11 cellular contexts compared by ENCODE assay signal in the genomic region with DNA sequence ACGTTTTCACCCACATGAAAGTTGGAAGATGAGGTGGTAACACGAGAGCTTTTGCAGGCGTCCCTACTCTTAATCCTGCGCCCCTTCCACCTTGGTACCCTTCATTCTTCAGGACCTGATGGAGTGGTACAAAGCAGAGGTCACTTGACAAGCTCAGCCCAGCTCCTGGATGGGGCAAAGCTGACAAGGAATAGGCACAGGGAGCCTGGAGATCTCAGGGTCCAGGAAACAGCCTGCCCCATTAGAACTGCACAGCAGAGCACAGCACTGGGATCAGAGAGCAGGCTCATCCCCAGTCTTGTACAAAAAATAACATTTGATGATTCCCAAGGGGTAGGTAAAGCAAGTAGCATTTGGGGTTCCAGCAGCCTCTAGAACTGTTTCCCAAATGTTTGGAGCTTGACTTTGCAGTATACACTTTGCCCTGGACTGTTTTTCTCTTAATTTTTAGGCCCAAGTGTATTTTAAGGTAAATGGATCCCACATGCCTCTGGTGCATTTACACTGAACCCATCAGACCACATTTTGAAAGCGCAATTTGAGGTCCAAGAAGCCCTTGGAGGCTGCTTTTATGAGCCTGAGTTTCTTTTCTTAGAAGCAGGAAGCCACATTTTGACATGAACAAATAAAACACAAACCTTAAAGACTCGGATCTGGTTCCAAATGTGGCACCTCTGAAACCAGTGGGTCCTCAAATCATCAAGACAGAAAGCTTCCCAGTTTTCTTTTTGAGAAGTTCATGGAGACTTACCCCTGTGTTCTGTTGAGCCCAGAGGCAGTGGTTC. TPM values are rescaled to one million over a fixed set of nuclear protein-coding genes. Genes with fewer than 3 reads are reported as not detected.
DNase-seq lines count a peak whose midpoint lies in the region; ATAC-seq and TF ChIP-seq lines count a peak whose summit lies in the region.
"Had no signal": no experiment of that assay in that cellular context is flagged by ENCODE, and none has a peak within 500 bp of the region (broad histone marks: within the 10 kb centered on the region; RNA-seq: fewer than 3 reads in every experiment).

No MANE protein-coding gene starts in this region.

- peaks cover 4% of the 10 kb centered on the region for H3K36me3 ChIP-seq in CD4-positive, CD25-positive, alpha-beta regulatory T cell (ENCODE audit: control insufficient read depth, insufficient read depth, low read length)
- no peaks in the 10 kb centered on the region for H3K36me3 ChIP-seq in DOHH2 (ENCODE audit: control insufficient read depth, low read length)
- H3K36me3 ChIP-seq: uterus had no signal

- H3K27ac ChIP-seq in CD4-positive, CD25-positive, alpha-beta regulatory T cell (ENCODE audit: insufficient read depth, low read length, poor library complexity, severe bottlenecking) = peak overlapping the region; percentile 92
- H3K27ac ChIP-seq in DOHH2 (ENCODE audit: low read depth, low read length) = no peak overlapping the region
- H3K27ac ChIP-seq: gastroesophageal sphincter, parathyroid adenoma had no signal

- no peak for TF ChIP-seq CTCF in DOHH2 (IDR thresholded peaks at IDR 0.05; ENCODE audit: low read depth, low read length, poor library complexity, severe bottlenecking)

- H3K4me2 ChIP-seq in DOHH2 (ENCODE audit: low read length) = peak overlapping the region; percentile 20; the same call in 1 of the 2 replicates

- H3K4me3 Mint-ChIP-seq in CD4-positive, CD25-positive, alpha-beta regulatory T cell = peak overlapping the region; percentile 88 to 94 (median 94)
- peak overlapping the region; percentile 89 for H3K4me3 Mint-ChIP-seq in activated T-helper 2 cell treated with anti-CD3 and anti-CD28 coated beads, Interferon-gamma antibody, Interleukin-2, Interleukin-4, amounts not matched to agents 10 μg/mL and 5 μg/mL and 100 μg/mL, durations not matched to agents 14 hours and 24 hours and 36 hours (ENCODE audit: low read depth)
- peak overlapping the region; percentile 93 for H3K4me3 Mint-ChIP-seq in natural killer cell treated with Interleukin-12 subunit alpha and Interleukin-12 subunit beta and Interleukin-15 and Interleukin-18, amount 100 ng/mL, for 72 hours

- H3K36me3 Mint-ChIP-seq in CD4-positive, CD25-positive, alpha-beta regulatory T cell = peaks cover 25% of the 10 kb centered on the region
- H3K36me3 Mint-ChIP-seq in activated T-helper 2 cell treated with anti-CD3 and anti-CD28 coated beads, Interferon-gamma antibody, Interleukin-2, Interleukin-4, amounts not matched to agents 10 μg/mL and 5 μg/mL and 100 μg/mL, durations not matched to agents 14 hours and 24 hours and 36 hours (ENCODE audit: low read depth) = peaks cover 12% of the 10 kb centered on the region
- no peaks in the 10 kb centered on the region for H3K36me3 Mint-ChIP-seq in natural killer cell treated with Interleukin-12 subunit alpha and Interleukin-12 subunit beta and Interleukin-15 and Interleukin-18, amount 100 ng/mL, for 72 hours

- H3K27ac Mint-ChIP-seq in CD4-positive, CD25-positive, alpha-beta regulatory T cell = peak overlapping the region; percentile 97 to 100 (median 98)
- H3K27ac Mint-ChIP-seq in activated T-helper 2 cell treated with anti-CD3 and anti-CD28 coated beads, Interferon-gamma antibody, Interleukin-2, Interleukin-4, amounts not matched to agents 10 μg/mL and 5 μg/mL and 100 μg/mL, durations not matched to agents 14 hours and 24 hours and 36 hours = peak overlapping the region; percentile 95
- H3K27ac Mint-ChIP-seq in natural killer cell treated with Interleukin-12 subunit alpha and Interleukin-12 subunit beta and Interleukin-15 and Interleukin-18, amount 100 ng/mL, for 72 hours = peak overlapping the region; percentile 79 to 89

- peak in 1 of 3 donors; percentile 66 for DNase-seq in CD4-positive, CD25-positive, alpha-beta regulatory T cell
- no peak for DNase-seq in activated T-helper 2 cell treated with anti-CD3 and anti-CD28 coated beads, Interferon-gamma antibody, Interleukin-2, Interleukin-4, amounts not matched to agents 10 μg/mL and 5 μg/mL and 100 μg/mL, durations not matched to agents 14 hours and 24 hours and 36 hours (ENCODE audit: low spot score)
- DNase-seq in natural killer cell treated with Interleukin-12 subunit alpha and Interleukin-12 subunit beta and Interleukin-15 and Interleukin-18, amount 100 ng/mL, for 72 hours (ENCODE audit: low spot score) = no peak
- DNase-seq in LoVo (ENCODE audit: low spot score) = no peak
- no peak for DNase-seq in SIG-M5 (lab: John Stamatoyannopoulos, UW)
- no peak for DNase-seq in NCI-H2196 (lab: John Stamatoyannopoulos, UW; ENCODE audit: unreplicated experiment)
- DNase-seq: midbrain, uterus had no signal

- ATAC-seq in CD4-positive, CD25-positive, alpha-beta regulatory T cell (ENCODE audit: low read depth in 2 of 2) = no peak
- peak; percentile 17 to 25 for ATAC-seq in natural killer cell treated with Interleukin-12 subunit alpha and Interleukin-12 subunit beta and Interleukin-15 and Interleukin-18, amount 100 ng/mL, for 72 hours
- ATAC-seq: gastroesophageal sphincter had no signal

- H3K4me1 Mint-ChIP-seq in CD4-positive, CD25-positive, alpha-beta regulatory T cell = peaks cover 24 to 93% (median 64%) of the 10 kb centered on the region in 4 donors
- H3K4me1 Mint-ChIP-seq in activated T-helper 2 cell treated with anti-CD3 and anti-CD28 coated beads, Interferon-gamma antibody, Interleukin-2, Interleukin-4, amounts not matched to agents 10 μg/mL and 5 μg/mL and 100 μg/mL, durations not matched to agents 14 hours and 24 hours and 36 hours (ENCODE audit: low read depth) = peaks cover 84% of the 10 kb centered on the region
- H3K4me1 Mint-ChIP-seq in natural killer cell treated with Interleukin-12 subunit alpha and Interleukin-12 subunit beta and Interleukin-15 and Interleukin-18, amount 100 ng/mL, for 72 hours (ENCODE audit: low read depth in 2 of 2) = peaks cover 56 to 71% of the 10 kb centered on the region in 2 donors

- H3K4me3 ChIP-seq in CD4-positive, CD25-positive, alpha-beta regulatory T cell (ENCODE audit: low read depth, low read length) = peak overlapping the region; percentile 91
- no peak overlapping the region for H3K4me3 ChIP-seq in DOHH2 (ENCODE audit: low read length)
- H3K4me3 ChIP-seq: uterus had no signal

- H3K9me3 ChIP-seq in CD4-positive, CD25-positive, alpha-beta regulatory T cell (ENCODE audit: control insufficient read depth in 2 of 2, low read length in 2 of 2) = no peaks in the 10 kb centered on the region
- no peaks in the 10 kb centered on the region for H3K9me3 ChIP-seq in DOHH2 (ENCODE audit: control insufficient read depth, insufficient read depth, low read length)
- H3K9me3 ChIP-seq: uterus had no signal

- no peaks in the 10 kb centered on the region for H3K79me2 ChIP-seq in DOHH2 (ENCODE audit: control insufficient read depth, low read length)
- H3K79me2 ChIP-seq: parathyroid adenoma had no signal

- intact Hi-C loops in activated T-helper 2 cell treated with anti-CD3 and anti-CD28 coated beads, Interferon-gamma antibody, Interleukin-2, Interleukin-4, amounts not matched to agents 10 μg/mL and 5 μg/mL and 100 μg/mL, durations not matched to agents 14 hours and 24 hours and 36 hours (cut with micrococcal nuclease) = loop anchor here (2.0 to 10.0 kb wide), 2 partner anchors 174 to 452 kb away; a partner anchor contains a TSS

- no peaks in the 10 kb centered on the region for H3K27me3 ChIP-seq in CD4-positive, CD25-positive, alpha-beta regulatory T cell (ENCODE audit: control insufficient read depth, insufficient read depth, low read length)
- H3K27me3 ChIP-seq in DOHH2 (ENCODE audit: control insufficient read depth, low read length) = no peaks in the 10 kb centered on the region
- H3K27me3 ChIP-seq: gastroesophageal sphincter, uterus had no signal

- H3K9me3 Mint-ChIP-seq in CD4-positive, CD25-positive, alpha-beta regulatory T cell = no peaks in the 10 kb centered on the region
- no peaks in the 10 kb centered on the region for H3K9me3 Mint-ChIP-seq in activated T-helper 2 cell treated with anti-CD3 and anti-CD28 coated beads, Interferon-gamma antibody, Interleukin-2, Interleukin-4, amounts not matched to agents 10 μg/mL and 5 μg/mL and 100 μg/mL, durations not matched to agents 14 hours and 24 hours and 36 hours
- no peaks in the 10 kb centered on the region for H3K9me3 Mint-ChIP-seq in natural killer cell treated with Interleukin-12 subunit alpha and Interleukin-12 subunit beta and Interleukin-15 and Interleukin-18, amount 100 ng/mL, for 72 hours

- H3K4me1 ChIP-seq in CD4-positive, CD25-positive, alpha-beta regulatory T cell (ENCODE audit: control insufficient read depth, insufficient read depth, low read length, poor library complexity, severe bottlenecking) = peaks cover 92% of the 10 kb centered on the region
- H3K4me1 ChIP-seq in DOHH2 (ENCODE audit: control insufficient read depth, low read length) = peaks cover 37% of the 10 kb centered on the region
- H3K4me1 ChIP-seq: parathyroid adenoma, uterus had no signal

- no peaks in the 10 kb centered on the region for H3F3A ChIP-seq in DOHH2 (ENCODE audit: control insufficient read depth, insufficient read depth)

- no peaks in the 10 kb centered on the region for H4K20me1 ChIP-seq in DOHH2 (ENCODE audit: control insufficient read depth, insufficient read depth, low read depth, low read length)

- no peaks in the 10 kb centered on the region for H3K27me3 Mint-ChIP-seq in CD4-positive, CD25-positive, alpha-beta regulatory T cell
- no peaks in the 10 kb centered on the region for H3K27me3 Mint-ChIP-seq in activated T-helper 2 cell treated with anti-CD3 and anti-CD28 coated beads, Interferon-gamma antibody, Interleukin-2, Interleukin-4, amounts not matched to agents 10 μg/mL and 5 μg/mL and 100 μg/mL, durations not matched to agents 14 hours and 24 hours and 36 hours (ENCODE audit: low read depth)
- H3K27me3 Mint-ChIP-seq in natural killer cell treated with Interleukin-12 subunit alpha and Interleukin-12 subunit beta and Interleukin-15 and Interleukin-18, amount 100 ng/mL, for 72 hours = no peaks in the 10 kb centered on the region

- H3K9me2 ChIP-seq in DOHH2 (replicated peaks; ENCODE audit: control insufficient read depth, low read length) = no peaks in the 10 kb centered on the region

RNA-seq across cellular contexts. Expression of a gene that starts 0.6 kb away (rescaled TPM):
- 138 TPM for total RNA-seq in CD4-positive, CD25-positive, alpha-beta regulatory T cell
- 100 to 1,000 TPM in 1 of 4 donors, 10 to 100 TPM in 3; 68.8 to 113 (median 93.1) TPM for polyA plus RNA-seq in CD4-positive, CD25-positive, alpha-beta regulatory T cell
- 16.1 and 19.9 TPM in 2 replicates for total RNA-seq in activated T-helper 2 cell treated with anti-CD3 and anti-CD28 coated beads, Interferon-gamma antibody, Interleukin-2, Interleukin-4, amounts not matched to agents 10 μg/mL and 5 μg/mL and 100 μg/mL, durations not matched to agents 14 hours and 24 hours and 36 hours
- 10 to 100 TPM in 1 of 2 donors, 1 to 10 TPM in 1; 6.9 to 12.0 TPM for total RNA-seq in natural killer cell treated with Interleukin-12 subunit alpha and Interleukin-12 subunit beta and Interleukin-15 and Interleukin-18, amount 100 ng/mL, for 72 hours

Comparison
In these comparisons a context has a peak if more than half of its experiments do, and no peak if none do; other contexts are left out.
1. ATAC-seq: peak in natural killer cell treated with Interleukin-12 subunit alpha and Interleukin-12 subunit beta and Interleukin-15 and Interleukin-18, amount 100 ng/mL, for 72 hours (2 of 2); none in CD4-positive, CD25-positive, alpha-beta regulatory T cell (0 of 2).
2. Peak in every context shown above with its lines, with median percentiles within 50 percentile points of each other: H3K27ac Mint-ChIP-seq and H3K4me3 Mint-ChIP-seq.